Comparison of ENCODE assay signal across 18 cellular contexts in genomic region chr1:234226106-234226818, GRCh38.
"Had no signal": no experiment of that assay in that cellular context is flagged by ENCODE, and none has a peak within 500 bp of the region (broad histone marks: within the 10 kb centered on the region; RNA-seq: fewer than 3 reads in every experiment).

No MANE protein-coding gene starts in this region.

- H3K9me3 Mint-ChIP-seq: activated CD4-positive, alpha-beta T cell treated with anti-CD3 and anti-CD28 coated beads, Interleukin-2, amount 10 ng/mL, durations not matched to agents 7 days and 5 days; activated naive CD8-positive, alpha-beta T cell treated with anti-CD3 and anti-CD28 coated beads for 36 hours; natural killer cell treated with Interleukin-12 subunit alpha and Interleukin-12 subunit beta and Interleukin-15 and Interleukin-18, amount 100 ng/mL, for 72 hours had no signal

- H3K4me3 Mint-ChIP-seq: activated CD4-positive, alpha-beta T cell treated with anti-CD3 and anti-CD28 coated beads, Interleukin-2, amount 10 ng/mL, durations not matched to agents 7 days and 5 days; activated naive CD8-positive, alpha-beta T cell treated with anti-CD3 and anti-CD28 coated beads for 36 hours; natural killer cell treated with Interleukin-12 subunit alpha and Interleukin-12 subunit beta and Interleukin-15 and Interleukin-18, amount 100 ng/mL, for 72 hours had no signal

- H3K36me3 Mint-ChIP-seq: natural killer cell treated with Interleukin-12 subunit alpha and Interleukin-12 subunit beta and Interleukin-15 and Interleukin-18, amount 100 ng/mL, for 72 hours had no signal

- H3K27ac ChIP-seq: body of pancreas, colonic mucosa, esophagus squamous epithelium, transverse colon had no signal

- H3K4me3 ChIP-seq: body of pancreas, colonic mucosa, esophagus squamous epithelium, transverse colon had no signal

- H3K27ac Mint-ChIP-seq: activated CD4-positive, alpha-beta T cell treated with anti-CD3 and anti-CD28 coated beads, Interleukin-2, amount 10 ng/mL, durations not matched to agents 7 days and 5 days; activated naive CD8-positive, alpha-beta T cell treated with anti-CD3 and anti-CD28 coated beads for 36 hours; natural killer cell treated with Interleukin-12 subunit alpha and Interleukin-12 subunit beta and Interleukin-15 and Interleukin-18, amount 100 ng/mL, for 72 hours had no signal

- H3K9me3 ChIP-seq: body of pancreas, colonic mucosa, esophagus squamous epithelium, transverse colon had no signal

- H3K27me3 ChIP-seq: body of pancreas, colonic mucosa had no signal

- H3K4me1 ChIP-seq: colonic mucosa, esophagus squamous epithelium, transverse colon had no signal

- H3K36me3 ChIP-seq: colonic mucosa, esophagus squamous epithelium, transverse colon had no signal

- DNase-seq: activated CD4-positive, alpha-beta T cell treated with anti-CD3 and anti-CD28 coated beads, Interleukin-2, amount 10 ng/mL, durations not matched to agents 7 days and 5 days; activated CD8-positive, alpha-beta memory T cell treated with anti-CD3 and anti-CD28 coated beads for 24 hours; activated naive CD8-positive, alpha-beta T cell treated with anti-CD3 and anti-CD28 coated beads for 36 hours; amygdala; body of pancreas; central memory CD4-positive, alpha-beta T cell; colonic mucosa; esophagus squamous epithelium; hippocampal formation; kidney glomerular epithelial cell; left ventricle myocardium superior; mesenchymal stem cell; occipital lobe; stimulated activated CD4-positive, alpha-beta T cell treated with anti-CD3 and anti-CD28 coated beads, Interleukin-15, amount 100 ng/mL, for 24 hours; stimulated activated CD4-positive, alpha-beta T cell treated with anti-CD3 and anti-CD28 coated beads, Interleukin-4, amount 100 ng/mL, for 1 hour; stimulated activated naive CD8-positive, alpha-beta T cell treated with anti-CD3 and anti-CD28 coated beads, Interleukin-15, Interleukin-2, amounts not matched to agents 100 U/mL and 50 U/mL, for 24 hours; transverse colon had no signal

- ATAC-seq: body of pancreas; left ventricle myocardium superior; natural killer cell treated with Interleukin-12 subunit alpha and Interleukin-12 subunit beta and Interleukin-15 and Interleukin-18, amount 100 ng/mL, for 72 hours; stimulated activated naive CD8-positive, alpha-beta T cell treated with anti-CD3 and anti-CD28 coated beads, Interleukin-15, Interleukin-2, amounts not matched to agents 100 U/mL and 50 U/mL, for 24 hours had no signal
